ENCODE assay signal across 9 cellular contexts in the genomic region with DNA sequence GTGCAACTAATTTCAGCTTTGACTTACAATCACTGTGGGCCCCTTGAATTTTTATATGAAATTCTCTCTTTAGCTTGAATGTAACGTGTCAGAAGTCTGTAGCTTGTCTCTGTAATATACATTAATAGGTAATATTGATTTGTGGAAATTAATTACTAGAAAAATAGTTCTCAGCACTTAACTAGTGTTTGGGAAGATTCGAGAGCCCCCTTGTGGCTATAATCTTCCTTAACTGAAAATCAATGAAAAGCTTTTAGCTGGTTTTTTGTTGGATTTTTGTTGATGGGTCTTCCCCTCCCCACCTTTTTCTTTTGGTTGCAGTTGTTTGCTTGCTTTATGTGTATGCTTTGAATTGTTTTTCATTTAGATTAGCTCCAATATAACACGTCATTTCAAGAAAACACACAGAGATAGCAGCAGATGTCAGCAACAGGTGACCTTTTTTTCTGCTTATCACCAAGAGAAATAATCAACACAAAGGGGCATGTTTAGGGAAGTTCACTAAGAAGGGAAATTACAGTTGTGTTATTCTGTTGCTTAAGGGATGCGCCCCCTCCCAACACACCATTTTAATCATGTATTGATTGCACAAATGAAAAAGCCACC.
DNase-seq lines count a peak whose midpoint lies in the region; ATAC-seq, FAIRE-seq and TF ChIP-seq lines count a peak whose summit lies in the region.
"Had no signal": no experiment of that assay in that cellular context is flagged by ENCODE, and none has a peak within 500 bp of the region (broad histone marks: within the 10 kb centered on the region; RNA-seq: fewer than 3 reads in every experiment).

No MANE protein-coding gene starts in this region.

- peaks cover 2 to 4% of the 10 kb centered on the region in 2 donors for H3K9me3 Mint-ChIP-seq in stimulated activated naive B cell treated with anti-CD40 and anti-IgM and Interleukin-4, amounts not matched to agents 10 μg/mL and 1 μg/mL and 100 μg/mL, for 72 hours

- WGBS in heart left ventricle, 4 donors = 22 to 28% (median 25%) methylated on average over 4 of the region's 4 CpGs
- WGBS in iPS DF 6.9 (ENCODE audit: insufficient coverage, insufficient read length) = no CpG with 5 or more reads among the region's 4 CpGs

- no peak overlapping the region for H3K27ac ChIP-seq in heart left ventricle
- H3K27ac ChIP-seq in iPS DF 6.9 (ENCODE audit: low read length) = no peak overlapping the region
- no peak overlapping the region for H3K27ac ChIP-seq in uterus

- ATAC-seq in heart left ventricle (no peak), left ventricle myocardium superior (no peak)
- no peak for ATAC-seq in stimulated activated naive B cell treated with anti-CD40 and anti-IgM and Interleukin-4, amounts not matched to agents 10 μg/mL and 1 μg/mL and 100 μg/mL, for 72 hours (replicated peaks)

- peaks cover 0 to 18% (median 0%) of the 10 kb centered on the region in 12 donors for H3K9me3 ChIP-seq in heart left ventricle
- no peaks in the 10 kb centered on the region for H3K9me3 ChIP-seq in iPS DF 6.9 (ENCODE audit: control insufficient read depth, insufficient read depth, low read length)
- H3K9me3 ChIP-seq in uterus = no peaks in the 10 kb centered on the region

- no peak for FAIRE-seq in frontal cortex (lab: Jason Lieb, UNC)

- H3K4me3 ChIP-seq in heart left ventricle = no peak overlapping the region
- no peak overlapping the region for H3K4me3 ChIP-seq in iPS DF 6.9 (ENCODE audit: low read length)
- H3K4me3 ChIP-seq in uterus = no peak overlapping the region

- DNase-seq in heart left ventricle = no peak
- no peak for DNase-seq in left ventricle myocardium superior
- peak; percentile 50 for DNase-seq in SK-MEL-5 (ENCODE audit: low read depth, low spot score)
- peak; percentile 11 for DNase-seq in iPS DF 6.9 (ENCODE audit: low read depth, low spot score)
- DNase-seq in uterus = no peak
- DNase-seq in stimulated activated naive B cell treated with anti-CD40 and anti-IgM and Interleukin-4, amounts not matched to agents 10 μg/mL and 1 μg/mL and 100 μg/mL, for 72 hours = no peak
- DNase-seq in frontal cortex (ENCODE audit: low spot score in 2 of 2) = no peak
- DNase-seq in stimulated activated CD4-positive, alpha-beta T cell treated with anti-CD3 and anti-CD28 coated beads, Interleukin-2, amount 100 ng/mL, for 48 hours = no peak
- DNase-seq: activated naive CD4-positive, alpha-beta T cell treated with anti-CD3 and anti-CD28 coated beads for 36 hours had no signal

- no peak overlapping the region for H3K27ac Mint-ChIP-seq in stimulated activated naive B cell treated with anti-CD40 and anti-IgM and Interleukin-4, amounts not matched to agents 10 μg/mL and 1 μg/mL and 100 μg/mL, for 72 hours
- H3K27ac Mint-ChIP-seq: activated naive CD4-positive, alpha-beta T cell treated with anti-CD3 and anti-CD28 coated beads for 36 hours had no signal

- TF ChIP-seq CTCF in heart left ventricle (IDR thresholded peaks at IDR 0.05) (peak; percentile 24 to 61 (median 42)), uterus (IDR thresholded peaks at IDR 0.05) (peak in 3 of 4 experiments; percentile 10 to 28 (median 15))

- no peaks in the 10 kb centered on the region for H3K4me1 Mint-ChIP-seq in stimulated activated naive B cell treated with anti-CD40 and anti-IgM and Interleukin-4, amounts not matched to agents 10 μg/mL and 1 μg/mL and 100 μg/mL, for 72 hours

- in situ Hi-C loops in SK-MEL-5 (cut with HindIII; ENCODE audit: low pct_unique_long_range_greater_than_20kb, low sequenced_read_pairs) = no loop called here

- no peaks in the 10 kb centered on the region for H3K27me3 Mint-ChIP-seq in stimulated activated naive B cell treated with anti-CD40 and anti-IgM and Interleukin-4, amounts not matched to agents 10 μg/mL and 1 μg/mL and 100 μg/mL, for 72 hours

- H3K4me1 ChIP-seq in heart left ventricle (peaks cover 0 to 2% (median 0%) of the 10 kb centered on the region in 12 donors), iPS DF 6.9 (ENCODE audit: control insufficient read depth, insufficient read depth, low read length) (no peaks in the 10 kb centered on the region), uterus (no peaks in the 10 kb centered on the region)

- no peaks in the 10 kb centered on the region for H3K36me3 Mint-ChIP-seq in stimulated activated naive B cell treated with anti-CD40 and anti-IgM and Interleukin-4, amounts not matched to agents 10 μg/mL and 1 μg/mL and 100 μg/mL, for 72 hours

- H3K27me3 ChIP-seq in heart left ventricle (peaks cover 0 to 3% (median 0%) of the 10 kb centered on the region in 9 donors), iPS DF 6.9 (ENCODE audit: control insufficient read depth, insufficient read depth, low read length) (no peaks in the 10 kb centered on the region), uterus (no peaks in the 10 kb centered on the region)

- intact Hi-C loops in heart left ventricle (cut with DNase I) = loop anchor here in 8 of 10 donors (5.0 to 10.0 kb wide), 5 partner anchors 673 to 800 kb away; no protein-coding TSS in a partner anchor
- intact Hi-C loops in left ventricle myocardium superior (cut with micrococcal nuclease) = no loop called here
- intact Hi-C loops in uterus (cut with DNase I; ENCODE audit: low total_unique reads) = no loop called here

- no peaks in the 10 kb centered on the region for H3K36me3 ChIP-seq in heart left ventricle
- H3K36me3 ChIP-seq in iPS DF 6.9 (ENCODE audit: control insufficient read depth, insufficient read depth, low read length) = no peaks in the 10 kb centered on the region
- H3K36me3 ChIP-seq in uterus = no peaks in the 10 kb centered on the region

- H3K4me3 Mint-ChIP-seq in stimulated activated naive B cell treated with anti-CD40 and anti-IgM and Interleukin-4, amounts not matched to agents 10 μg/mL and 1 μg/mL and 100 μg/mL, for 72 hours = no peak overlapping the region
- H3K4me3 Mint-ChIP-seq: activated naive CD4-positive, alpha-beta T cell treated with anti-CD3 and anti-CD28 coated beads for 36 hours had no signal

- TF ChIP-seq POLR2A in heart left ventricle (IDR thresholded peaks at IDR 0.05) (no peak), uterus (IDR thresholded peaks at IDR 0.05) (no peak)

Comparison
In these comparisons a context has a peak if more than half of its experiments do, and no peak if none do; other contexts are left out.
1. intact Hi-C loops: an anchor here in heart left ventricle (5.0 to 10.0 kb wide); none called in left ventricle myocardium superior and uterus.
2. DNase-seq: peak in SK-MEL-5 (single experiment) and iPS DF 6.9 (single experiment); none in heart left ventricle (0 of 5), left ventricle myocardium superior (single experiment), uterus (0 of 2), stimulated activated naive B cell treated with anti-CD40 and anti-IgM and Interleukin-4, amounts not matched to agents 10 μg/mL and 1 μg/mL and 100 μg/mL, for 72 hours (single experiment), frontal cortex (0 of 2) and stimulated activated CD4-positive, alpha-beta T cell treated with anti-CD3 and anti-CD28 coated beads, Interleukin-2, amount 100 ng/mL, for 48 hours (0 of 2).